ENCODE assay signal across 11 cellular contexts in the genomic region with DNA sequence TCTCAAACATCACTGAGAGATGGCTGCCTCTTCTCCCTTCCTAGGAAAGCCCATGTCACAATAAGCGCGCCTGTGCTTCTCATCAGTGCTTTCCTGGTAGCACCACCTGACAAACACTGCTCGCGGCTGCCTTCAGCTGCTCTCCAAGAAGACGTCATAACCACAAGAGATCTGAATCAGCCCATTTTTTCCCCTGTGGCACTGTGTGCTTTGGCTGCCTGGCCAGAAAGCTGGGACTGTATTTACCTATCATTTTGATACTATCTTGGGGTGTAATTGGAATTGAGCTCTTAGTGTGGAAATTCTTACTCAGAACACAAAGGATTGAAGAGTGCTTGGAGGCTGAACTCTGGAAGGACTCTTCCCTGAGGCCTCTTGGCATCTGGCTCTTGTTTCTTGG.
A peak's percentile ranks its signal among the peaks of the same experiment; 100 is the strongest.
DNase-seq lines count a peak whose midpoint lies in the region; FAIRE-seq and TF ChIP-seq lines count a peak whose summit lies in the region.
"Had no signal": no experiment of that assay in that cellular context is flagged by ENCODE, and none has a peak within 500 bp of the region (broad histone marks: within the 10 kb centered on the region; RNA-seq: fewer than 3 reads in every experiment).

No MANE protein-coding gene starts in this region.

- TF ChIP-seq CTCF in fibroblast of mammary gland (conservative IDR thresholded peaks at IDR 0.05; ENCODE audit: control insufficient read depth, insufficient read depth, low read depth, low read length) (no peak), coronary artery (IDR thresholded peaks at IDR 0.05) (no peak)

- DNase-seq in stimulated activated CD4-positive, alpha-beta T cell treated with anti-CD3 and anti-CD28 coated beads, Interleukin-12 subunit alpha, Interleukin-12 subunit beta, amount 100 ng/mL, for 48 hours (ENCODE audit: low read depth in 2 of 3, low spot score in 1 of 3), result peak in 2 of 3 donors; percentile 8 to 9
- no peak for DNase-seq in stimulated activated CD4-positive, alpha-beta T cell treated with anti-CD3 and anti-CD28 coated beads, Interleukin-4, amount 100 ng/mL, for 1 hour
- DNase-seq in RPMI8226, result peak; percentile 75
- DNase-seq in fibroblast of mammary gland (ENCODE audit: low read depth), result peak; percentile 47
- peak; percentile 78 for DNase-seq in urothelium cell line (ENCODE audit: low spot score)
- no peak for DNase-seq in NCI-H1105 treated with DMSO at 0.1 percent for 48 hours (lab: John Stamatoyannopoulos, UW)
- DNase-seq in coronary artery (ENCODE audit: low spot score), result no peak
- no peak for DNase-seq in NCI-H1105 (lab: John Stamatoyannopoulos, UW)
- DNase-seq: BE2C had no signal

- H3K4me3 ChIP-seq in fibroblast of mammary gland (ENCODE audit: control insufficient read depth, low read depth, low read length), result no peak overlapping the region
- H3K4me3 ChIP-seq in coronary artery, result no peak overlapping the region

- H3K27ac ChIP-seq in coronary artery, result no peak overlapping the region
- H3K27ac ChIP-seq: parathyroid adenoma had no signal

- peak; percentile 42 for FAIRE-seq in urothelium cell line (lab: Jason Lieb, UNC)
- FAIRE-seq: frontal cortex had no signal

Comparison
In these comparisons a context has a peak if more than half of its experiments do, and no peak if none do; other contexts are left out.
1. DNase-seq: peak in stimulated activated CD4-positive, alpha-beta T cell treated with anti-CD3 and anti-CD28 coated beads, Interleukin-12 subunit alpha, Interleukin-12 subunit beta, amount 100 ng/mL, for 48 hours (2 of 3), RPMI8226 (single experiment), fibroblast of mammary gland (single experiment) and urothelium cell line (single experiment); none in stimulated activated CD4-positive, alpha-beta T cell treated with anti-CD3 and anti-CD28 coated beads, Interleukin-4, amount 100 ng/mL, for 1 hour (single experiment), NCI-H1105 treated with DMSO at 0.1 percent for 48 hours (single experiment), coronary artery (single experiment) and NCI-H1105 (single experiment).